In genomic region chr3:130097690-130098638, GRCh38 we compare ENCODE assay signal across 8 cellular contexts. TPM values are rescaled to one million over a fixed set of nuclear protein-coding genes. Genes with fewer than 3 reads are reported as not detected.
A peak's percentile ranks its signal among the peaks of the same experiment; 100 is the strongest.
DNase-seq lines count a peak whose midpoint lies in the region; ATAC-seq and TF ChIP-seq lines count a peak whose summit lies in the region.
"Not testable (repeated sequence)": the region's sequence is repeated elsewhere in the genome, so short reads cannot be mapped to it uniquely, and the experiment has no call there.

No MANE protein-coding gene starts in this region.

- H3K27ac ChIP-seq in C4-2B; Panc1 (ENCODE audit: low read length): not testable (repeated sequence)

- H3K9me3 ChIP-seq in Panc1 (ENCODE audit: control insufficient read depth, insufficient read depth, low read depth, low read length), result not testable (repeated sequence)

- not testable (repeated sequence) for BruUV-seq in Panc1 (replicated peaks; lab: Mats Ljungman, UMichigan)

- H3K36me3 Mint-ChIP-seq in activated CD8-positive, alpha-beta memory T cell treated with anti-CD3 and anti-CD28 coated beads, Interleukin-2, amount 10 ng/mL, durations not matched to agents 7 days and 5 days; natural killer cell treated with Interleukin-12 subunit alpha and Interleukin-12 subunit beta and Interleukin-15 and Interleukin-18, amount 100 ng/mL, for 72 hours: not testable (repeated sequence)

- not testable (repeated sequence) for H3K4me1 ChIP-seq in Panc1 (ENCODE audit: control insufficient read depth, insufficient read depth, low read length)

- peaks cover 35% of the 10 kb centered on the region for H3K4me1 Mint-ChIP-seq in activated CD8-positive, alpha-beta memory T cell treated with anti-CD3 and anti-CD28 coated beads, Interleukin-2, amount 10 ng/mL, durations not matched to agents 7 days and 5 days
- H3K4me1 Mint-ChIP-seq in natural killer cell treated with Interleukin-12 subunit alpha and Interleukin-12 subunit beta and Interleukin-15 and Interleukin-18, amount 100 ng/mL, for 72 hours (ENCODE audit: low read depth in 2 of 2), result peaks cover 9 to 16% of the 10 kb centered on the region in 2 donors

- not testable (repeated sequence) for H3K36me3 ChIP-seq in Panc1 (ENCODE audit: control insufficient read depth, insufficient read depth, low read length)

- POLR2A ChIA-PET in Panc1 (lab: Charles Lee), result not testable (repeated sequence)

- TF ChIP-seq CTCF in C4-2B (conservative IDR thresholded peaks at IDR 0.05) (peak; percentile 44; the same call in 1 of the 2 replicates), Panc1 (IDR thresholded peaks at IDR 0.05) (peak; percentile 85), cardiac fibroblast (IDR thresholded peaks at IDR 0.05; ENCODE audit: low read depth, low read length) (peak; percentile 39)

- H3K9me3 Mint-ChIP-seq in activated CD8-positive, alpha-beta memory T cell treated with anti-CD3 and anti-CD28 coated beads, Interleukin-2, amount 10 ng/mL, durations not matched to agents 7 days and 5 days (ENCODE audit: low read depth); natural killer cell treated with Interleukin-12 subunit alpha and Interleukin-12 subunit beta and Interleukin-15 and Interleukin-18, amount 100 ng/mL, for 72 hours: not testable (repeated sequence)

- in situ Hi-C loops in Panc1 (cut with HindIII; ENCODE audit: low pct_unique_long_range_greater_than_20kb, low sequenced_read_pairs), result not testable (repeated sequence)

- DNase-seq in HT-29 (ENCODE audit: low spot score) (peak; percentile 36), cardiac fibroblast (ENCODE audit: low read depth in 2 of 2) (peak in 1 of 2 donors; percentile 9), Right ventricle myocardium superior (peak; percentile 78)
- DNase-seq in Panc1 (ENCODE audit: low read depth, low spot score), result not testable (repeated sequence)
- peak; percentile 77 for DNase-seq in activated CD8-positive, alpha-beta memory T cell treated with anti-CD3 and anti-CD28 coated beads, Interleukin-2, amount 10 ng/mL, durations not matched to agents 7 days and 5 days
- DNase-seq in natural killer cell treated with Interleukin-12 subunit alpha and Interleukin-12 subunit beta and Interleukin-15 and Interleukin-18, amount 100 ng/mL, for 72 hours (ENCODE audit: low spot score), result peak; percentile 68
- peak; percentile 63 for DNase-seq in stimulated activated CD8-positive, alpha-beta memory T cell treated with anti-CD3 and anti-CD28 coated beads, Interleukin-4, amount 100 ng/mL, for 48 hours

- H3K27me3 Mint-ChIP-seq in activated CD8-positive, alpha-beta memory T cell treated with anti-CD3 and anti-CD28 coated beads, Interleukin-2, amount 10 ng/mL, durations not matched to agents 7 days and 5 days; natural killer cell treated with Interleukin-12 subunit alpha and Interleukin-12 subunit beta and Interleukin-15 and Interleukin-18, amount 100 ng/mL, for 72 hours: not testable (repeated sequence)

- intact Hi-C loops in Panc1 (cut with micrococcal nuclease; ENCODE audit: unreplicated experiment), result loop anchor here (10.0 kb wide), 1 partner anchor 473 kb away; no protein-coding TSS in a partner anchor
- intact Hi-C loops in Right ventricle myocardium superior (cut with DNase I), result not testable (repeated sequence)

- not testable (repeated sequence) for ATAC-seq in Panc1; activated CD8-positive, alpha-beta memory T cell treated with anti-CD3 and anti-CD28 coated beads, Interleukin-2, amount 10 ng/mL, durations not matched to agents 7 days and 5 days; Right ventricle myocardium superior (ENCODE audit: poor library complexity); natural killer cell treated with Interleukin-12 subunit alpha and Interleukin-12 subunit beta and Interleukin-15 and Interleukin-18, amount 100 ng/mL, for 72 hours

- H3K4me3 Mint-ChIP-seq in activated CD8-positive, alpha-beta memory T cell treated with anti-CD3 and anti-CD28 coated beads, Interleukin-2, amount 10 ng/mL, durations not matched to agents 7 days and 5 days; natural killer cell treated with Interleukin-12 subunit alpha and Interleukin-12 subunit beta and Interleukin-15 and Interleukin-18, amount 100 ng/mL, for 72 hours: not testable (repeated sequence)

- CTCF ChIA-PET in Panc1 (lab: Charles Lee), result interaction anchor here (1.0 to 1.8 kb wide), 3 partner anchors 14 to 156 kb away, joined by 3 to 9 read pairs (median 4); no protein-coding TSS in a partner anchor
- CTCF ChIA-PET in activated CD8-positive, alpha-beta memory T cell treated with anti-CD3 and anti-CD28 coated beads, Interleukin-2, amount 10 ng/mL, durations not matched to agents 7 days and 5 days (lab: Charles Lee), result interaction anchor here (0.7 to 5.3 kb wide), 9 partner anchors 9 to 203 kb away, joined by 3 to 49 read pairs (median 3); partner anchors contain the start of gene TRH

- H3K27me3 ChIP-seq in Panc1 (ENCODE audit: control insufficient read depth, insufficient read depth, low read length), result not testable (repeated sequence)

- not testable (repeated sequence) for H3K27ac Mint-ChIP-seq in activated CD8-positive, alpha-beta memory T cell treated with anti-CD3 and anti-CD28 coated beads, Interleukin-2, amount 10 ng/mL, durations not matched to agents 7 days and 5 days; natural killer cell treated with Interleukin-12 subunit alpha and Interleukin-12 subunit beta and Interleukin-15 and Interleukin-18, amount 100 ng/mL, for 72 hours

- not testable (repeated sequence) for H3K4me3 ChIP-seq in Panc1 (ENCODE audit: low read depth in 2 of 2, low read length in 2 of 2); cardiac fibroblast (replicated peaks in 1 of 2; ENCODE audit: low read depth in 2 of 2, low read length in 2 of 2)

RNA-seq across cellular contexts. Expression of gene ALG1L2, which starts 16.3 kb away (rescaled TPM):
- total RNA-seq in HT-29 (2014; rRNA removed; shearing (Covaris generic)), result not detected in 2 replicates
- 0.33 TPM for total RNA-seq in Panc1 (2021; ENCODE audit: unreplicated experiment)
- not detected for polyA plus RNA-seq in Panc1 (2012; ENCODE audit: insufficient read length)
- 1 to 10 TPM in 1 of 2 experiments, under 1 TPM in 1; 0.66 to 1.4 TPM for total RNA-seq in activated CD8-positive, alpha-beta memory T cell treated with anti-CD3 and anti-CD28 coated beads, Interleukin-2, amount 10 ng/mL, durations not matched to agents 7 days and 5 days
- 0.43 TPM for total RNA-seq in Right ventricle myocardium superior
- total RNA-seq in natural killer cell treated with Interleukin-12 subunit alpha and Interleukin-12 subunit beta and Interleukin-15 and Interleukin-18, amount 100 ng/mL, for 72 hours, result 1 to 10 TPM in 1 of 2 donors, not detected in 1; 1.4 TPM
